Comparison of ENCODE assay signal across 1 cellular context in the genomic region with DNA sequence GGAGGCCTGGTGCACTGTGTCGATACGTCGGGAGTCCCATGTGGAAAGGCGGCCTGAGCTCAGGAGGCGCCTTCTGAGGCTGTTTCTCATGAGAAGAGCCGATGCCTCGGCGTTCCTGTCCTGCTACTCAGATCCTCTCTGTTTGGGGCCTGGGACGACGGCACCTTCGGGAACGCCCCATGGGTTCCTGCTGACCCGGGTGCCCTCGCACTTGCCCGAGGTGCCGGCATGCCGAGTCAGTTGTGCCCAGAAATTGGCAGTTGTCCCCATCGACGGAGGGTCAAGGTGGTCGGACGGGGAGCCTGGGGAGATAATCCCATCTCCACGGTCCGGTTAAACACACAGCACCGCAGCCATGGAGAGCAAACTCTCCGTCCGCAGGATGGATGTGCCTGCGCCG.
TF ChIP-seq lines count a peak whose summit lies in the region.

No MANE protein-coding gene starts in this region.

TF ChIP-seq in H1, 55 proteins besides CTCF, POLR2A, EP300 and RAD21:
- TF ChIP-seq NRF1 (IDR thresholded peaks at IDR 0.05; ENCODE audit: low read depth, low read length) (no peak), SAP30 (IDR thresholded peaks at IDR 0.05; ENCODE audit: insufficient read depth, insufficient replicate concordance, low read length) (no peak), SP4 (IDR thresholded peaks at IDR 0.05; ENCODE audit: low read length) (no peak), PHF8 (conservative IDR thresholded peaks at IDR 0.05; ENCODE audit: low read depth, low read length) (no peak), SRF (IDR thresholded peaks at IDR 0.05; ENCODE audit: low read depth, low read length) (no peak), CHD1 (IDR thresholded peaks at IDR 0.05; ENCODE audit: low read depth, low read length) (no peak), GABPA (IDR thresholded peaks at IDR 0.05; ENCODE audit: borderline replicate concordance, insufficient read depth, low read length) (no peak), KDM4A (IDR thresholded peaks at IDR 0.05; ENCODE audit: low read depth, low read length, severe bottlenecking) (no peak), JUN (IDR thresholded peaks at IDR 0.05; ENCODE audit: low read depth, low read length) (no peak), POU5F1 (IDR thresholded peaks at IDR 0.05; ENCODE audit: low read depth, low read length) (no peak), YY1 (IDR thresholded peaks at IDR 0.05; ENCODE audit: low read depth, low read length) (no peak), BRCA1 (IDR thresholded peaks at IDR 0.05; ENCODE audit: low read depth, low read length) (no peak), HDAC2 (IDR thresholded peaks at IDR 0.05; ENCODE audit: borderline replicate concordance in 1 of 2, low read depth in 2 of 2, low read length in 2 of 2) (no peak), EZH2 (IDR thresholded peaks at IDR 0.05; ENCODE audit: low read depth, low read length, severe bottlenecking) (no peak), KDM5A (IDR thresholded peaks at IDR 0.05; ENCODE audit: low read length) (no peak), KDM1A (IDR thresholded peaks at IDR 0.05; ENCODE audit: borderline replicate concordance, low read length) (no peak), SUZ12 (IDR thresholded peaks at IDR 0.05; ENCODE audit: low read length) (no peak)
- TF ChIP-seq, protein P1, sequence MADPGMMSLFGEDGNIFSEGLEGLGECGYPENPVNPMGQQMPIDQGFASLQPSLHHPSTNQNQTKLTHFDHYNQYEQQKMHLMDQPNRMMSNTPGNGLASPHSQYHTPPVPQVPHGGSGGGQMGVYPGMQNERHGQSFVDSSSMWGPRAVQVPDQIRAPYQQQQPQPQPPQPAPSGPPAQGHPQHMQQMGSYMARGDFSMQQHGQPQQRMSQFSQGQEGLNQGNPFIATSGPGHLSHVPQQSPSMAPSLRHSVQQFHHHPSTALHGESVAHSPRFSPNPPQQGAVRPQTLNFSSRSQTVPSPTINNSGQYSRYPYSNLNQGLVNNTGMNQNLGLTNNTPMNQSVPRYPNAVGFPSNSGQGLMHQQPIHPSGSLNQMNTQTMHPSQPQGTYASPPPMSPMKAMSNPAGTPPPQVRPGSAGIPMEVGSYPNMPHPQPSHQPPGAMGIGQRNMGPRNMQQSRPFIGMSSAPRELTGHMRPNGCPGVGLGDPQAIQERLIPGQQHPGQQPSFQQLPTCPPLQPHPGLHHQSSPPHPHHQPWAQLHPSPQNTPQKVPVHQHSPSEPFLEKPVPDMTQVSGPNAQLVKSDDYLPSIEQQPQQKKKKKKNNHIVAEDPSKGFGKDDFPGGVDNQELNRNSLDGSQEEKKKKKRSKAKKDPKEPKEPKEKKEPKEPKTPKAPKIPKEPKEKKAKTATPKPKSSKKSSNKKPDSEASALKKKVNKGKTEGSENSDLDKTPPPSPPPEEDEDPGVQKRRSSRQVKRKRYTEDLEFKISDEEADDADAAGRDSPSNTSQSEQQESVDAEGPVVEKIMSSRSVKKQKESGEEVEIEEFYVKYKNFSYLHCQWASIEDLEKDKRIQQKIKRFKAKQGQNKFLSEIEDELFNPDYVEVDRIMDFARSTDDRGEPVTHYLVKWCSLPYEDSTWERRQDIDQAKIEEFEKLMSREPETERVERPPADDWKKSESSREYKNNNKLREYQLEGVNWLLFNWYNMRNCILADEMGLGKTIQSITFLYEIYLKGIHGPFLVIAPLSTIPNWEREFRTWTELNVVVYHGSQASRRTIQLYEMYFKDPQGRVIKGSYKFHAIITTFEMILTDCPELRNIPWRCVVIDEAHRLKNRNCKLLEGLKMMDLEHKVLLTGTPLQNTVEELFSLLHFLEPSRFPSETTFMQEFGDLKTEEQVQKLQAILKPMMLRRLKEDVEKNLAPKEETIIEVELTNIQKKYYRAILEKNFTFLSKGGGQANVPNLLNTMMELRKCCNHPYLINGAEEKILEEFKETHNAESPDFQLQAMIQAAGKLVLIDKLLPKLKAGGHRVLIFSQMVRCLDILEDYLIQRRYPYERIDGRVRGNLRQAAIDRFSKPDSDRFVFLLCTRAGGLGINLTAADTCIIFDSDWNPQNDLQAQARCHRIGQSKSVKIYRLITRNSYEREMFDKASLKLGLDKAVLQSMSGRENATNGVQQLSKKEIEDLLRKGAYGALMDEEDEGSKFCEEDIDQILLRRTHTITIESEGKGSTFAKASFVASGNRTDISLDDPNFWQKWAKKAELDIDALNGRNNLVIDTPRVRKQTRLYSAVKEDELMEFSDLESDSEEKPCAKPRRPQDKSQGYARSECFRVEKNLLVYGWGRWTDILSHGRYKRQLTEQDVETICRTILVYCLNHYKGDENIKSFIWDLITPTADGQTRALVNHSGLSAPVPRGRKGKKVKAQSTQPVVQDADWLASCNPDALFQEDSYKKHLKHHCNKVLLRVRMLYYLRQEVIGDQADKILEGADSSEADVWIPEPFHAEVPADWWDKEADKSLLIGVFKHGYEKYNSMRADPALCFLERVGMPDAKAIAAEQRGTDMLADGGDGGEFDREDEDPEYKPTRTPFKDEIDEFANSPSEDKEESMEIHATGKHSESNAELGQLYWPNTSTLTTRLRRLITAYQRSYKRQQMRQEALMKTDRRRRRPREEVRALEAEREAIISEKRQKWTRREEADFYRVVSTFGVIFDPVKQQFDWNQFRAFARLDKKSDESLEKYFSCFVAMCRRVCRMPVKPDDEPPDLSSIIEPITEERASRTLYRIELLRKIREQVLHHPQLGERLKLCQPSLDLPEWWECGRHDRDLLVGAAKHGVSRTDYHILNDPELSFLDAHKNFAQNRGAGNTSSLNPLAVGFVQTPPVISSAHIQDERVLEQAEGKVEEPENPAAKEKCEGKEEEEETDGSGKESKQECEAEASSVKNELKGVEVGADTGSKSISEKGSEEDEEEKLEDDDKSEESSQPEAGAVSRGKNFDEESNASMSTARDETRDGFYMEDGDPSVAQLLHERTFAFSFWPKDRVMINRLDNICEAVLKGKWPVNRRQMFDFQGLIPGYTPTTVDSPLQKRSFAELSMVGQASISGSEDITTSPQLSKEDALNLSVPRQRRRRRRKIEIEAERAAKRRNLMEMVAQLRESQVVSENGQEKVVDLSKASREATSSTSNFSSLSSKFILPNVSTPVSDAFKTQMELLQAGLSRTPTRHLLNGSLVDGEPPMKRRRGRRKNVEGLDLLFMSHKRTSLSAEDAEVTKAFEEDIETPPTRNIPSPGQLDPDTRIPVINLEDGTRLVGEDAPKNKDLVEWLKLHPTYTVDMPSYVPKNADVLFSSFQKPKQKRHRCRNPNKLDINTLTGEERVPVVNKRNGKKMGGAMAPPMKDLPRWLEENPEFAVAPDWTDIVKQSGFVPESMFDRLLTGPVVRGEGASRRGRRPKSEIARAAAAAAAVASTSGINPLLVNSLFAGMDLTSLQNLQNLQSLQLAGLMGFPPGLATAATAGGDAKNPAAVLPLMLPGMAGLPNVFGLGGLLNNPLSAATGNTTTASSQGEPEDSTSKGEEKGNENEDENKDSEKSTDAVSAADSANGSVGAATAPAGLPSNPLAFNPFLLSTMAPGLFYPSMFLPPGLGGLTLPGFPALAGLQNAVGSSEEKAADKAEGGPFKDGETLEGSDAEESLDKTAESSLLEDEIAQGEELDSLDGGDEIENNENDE (IDR thresholded peaks at IDR 0.05; ENCODE audit: insufficient replicate concordance, low read length): no peak
